Comparison of ENCODE assay signal across 23 cellular contexts in the genomic region with DNA sequence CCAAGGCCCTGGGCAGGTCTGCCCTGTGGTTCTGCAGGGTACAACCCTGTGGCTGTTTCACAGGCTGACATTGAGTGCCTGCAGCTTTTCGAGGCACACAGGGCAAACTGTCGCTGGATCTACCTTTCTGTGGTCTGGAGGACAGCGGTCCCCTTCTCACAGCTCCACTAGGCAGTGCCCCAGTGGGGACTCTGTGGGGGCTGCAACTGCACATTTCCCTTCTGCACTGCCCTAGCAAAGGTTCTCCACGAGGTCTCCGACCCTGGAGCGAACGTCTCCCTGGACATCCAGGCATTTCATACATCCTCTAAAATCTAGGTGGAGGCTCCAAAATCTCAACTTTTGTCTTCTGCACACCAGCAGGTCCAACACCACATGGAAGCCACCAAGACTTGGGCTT.
"Had no signal": no experiment of that assay in that cellular context is flagged by ENCODE, and none has a peak within 500 bp of the region (broad histone marks: within the 10 kb centered on the region; RNA-seq: fewer than 3 reads in every experiment).

No MANE protein-coding gene starts in this region.

- H3K27ac ChIP-seq: colonic mucosa, coronary artery, dorsolateral prefrontal cortex, epithelial cell of prostate, esophagus muscularis mucosa, esophagus squamous epithelium, foreskin keratinocyte, gastrocnemius medialis, gastroesophageal sphincter, heart left ventricle, heart right ventricle had no signal

- H3K36me3 ChIP-seq: colonic mucosa, esophagus muscularis mucosa, esophagus squamous epithelium, gastrocnemius medialis, gastroesophageal sphincter, heart left ventricle, heart right ventricle had no signal

- H3K9me3 ChIP-seq: colonic mucosa, esophagus muscularis mucosa, gastrocnemius medialis, gastroesophageal sphincter had no signal

- H3K4me3 ChIP-seq: colonic mucosa, coronary artery, dorsolateral prefrontal cortex, esophagus muscularis mucosa, esophagus squamous epithelium, gastrocnemius medialis, gastroesophageal sphincter, heart left ventricle, heart right ventricle had no signal

- ATAC-seq: effector memory CD8-positive, alpha-beta T cell; esophagus mucosa; foreskin keratinocyte; gastrocnemius medialis; gastroesophageal sphincter; heart left ventricle; heart right ventricle had no signal

- DNase-seq: colonic mucosa; cortex of kidney; dermis blood vessel endothelial cell; dorsolateral prefrontal cortex; effector CD4-positive, alpha-beta T cell; effector CD8-positive, alpha-beta T cell; effector memory CD4-positive, alpha-beta T cell; effector memory CD8-positive, alpha-beta T cell; endodermal cell; esophagus squamous epithelium; foreskin fibroblast; foreskin keratinocyte; foreskin melanocyte; gastrocnemius medialis; glutamatergic neuron; head of caudate nucleus; heart left ventricle; heart right ventricle had no signal

- H3K4me1 ChIP-seq: colonic mucosa, esophagus muscularis mucosa, esophagus squamous epithelium, foreskin keratinocyte, gastrocnemius medialis, gastroesophageal sphincter, heart left ventricle, heart right ventricle had no signal

- H3K27me3 ChIP-seq: colonic mucosa, dorsolateral prefrontal cortex, esophagus muscularis mucosa, esophagus squamous epithelium, foreskin keratinocyte, gastrocnemius medialis, gastroesophageal sphincter, heart left ventricle, heart right ventricle had no signal
